3 cellular contexts compared by ENCODE assay signal in the genomic region with DNA sequence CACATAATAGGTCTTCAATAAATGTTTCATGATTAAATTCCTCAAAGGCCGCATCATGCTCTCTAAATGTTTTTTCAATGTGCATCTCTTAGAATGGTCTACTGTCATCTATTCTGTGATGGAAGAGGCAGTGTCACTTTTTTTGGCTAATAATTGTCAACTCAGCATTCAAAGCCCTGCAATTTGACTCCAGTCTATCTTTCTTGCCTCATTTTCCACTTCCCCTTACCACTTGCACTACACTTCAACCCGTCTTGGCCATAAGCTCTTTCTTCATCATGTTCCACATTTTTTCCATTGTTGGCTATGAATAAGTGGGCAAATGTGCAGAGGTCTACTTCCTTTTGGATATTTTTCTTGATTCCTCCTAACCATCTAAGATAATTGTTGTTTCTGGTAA.
TF ChIP-seq lines count a peak whose summit lies in the region.

No MANE protein-coding gene starts in this region.

TF ChIP-seq in IMR-90, 13 proteins besides CTCF, POLR2A, EP300 and RAD21:
- 0 out of 2 replicates have a peak, but pooled peaks have one; percentile 15 for TF ChIP-seq MAFK (IDR thresholded peaks at IDR 0.05; ENCODE audit: low read depth, low read length)

TF ChIP-seq in K562, 482 proteins besides CTCF, POLR2A, EP300 and RAD21:
- peak; percentile 73 for TF ChIP-seq C11orf30 (IDR thresholded peaks at IDR 0.05; ENCODE audit: low read depth)
- TF ChIP-seq MAFG (tag; conservative IDR thresholded peaks at IDR 0.05), result peak; percentile 63; the same call in 1 of the 2 replicates
- TF ChIP-seq MAFF (IDR thresholded peaks at IDR 0.05; ENCODE audit: low read length), result peak; percentile 14; the same call in 1 of the 2 replicates
- peak; percentile 85 for TF ChIP-seq ZNF316 (IDR thresholded peaks at IDR 0.05)

TF ChIP-seq in HepG2, 621 proteins besides CTCF, POLR2A, EP300 and RAD21:
- peak; percentile 48 for TF ChIP-seq MAFF (IDR thresholded peaks at IDR 0.05; ENCODE audit: low read depth, low read length)
- peak in 1 of 2 experiments; percentile 51; a peak in 2 of 4 replicates for TF ChIP-seq MAFK (conservative IDR thresholded peaks at IDR 0.05 in 1 of 2, IDR thresholded peaks at IDR 0.05 in 1 of 2; ENCODE audit: low read length in 2 of 2)
